In genomic region chr10:127849224-127849623, GRCh38 we compare ENCODE assay signal across 19 cellular contexts. TPM values are rescaled to one million over a fixed set of nuclear protein-coding genes. Genes with fewer than 3 reads are reported as not detected.
DNase-seq lines count a peak whose midpoint lies in the region; ATAC-seq and TF ChIP-seq lines count a peak whose summit lies in the region.
"Had no signal": no experiment of that assay in that cellular context is flagged by ENCODE, and none has a peak within 500 bp of the region (broad histone marks: within the 10 kb centered on the region; RNA-seq: fewer than 3 reads in every experiment).

No MANE protein-coding gene starts in this region.

- in situ Hi-C loops in gastrocnemius medialis (cut with MboI; ENCODE audit: low sequenced_read_pairs in 4 of 4): no loop called here

- H3K4me1 ChIP-seq in gastrocnemius medialis: no peaks in the 10 kb centered on the region
- H3K4me1 ChIP-seq: A549 had no signal

- TF ChIP-seq CTCF in gastrocnemius medialis (IDR thresholded peaks at IDR 0.05 in 4 of 5, conservative IDR thresholded peaks at IDR 0.05 in 1 of 5): no peak

- H3K4me3 ChIP-seq in gastrocnemius medialis: no peak overlapping the region
- H3K4me3 ChIP-seq: A549; BLaER1 treated with 17β-estradiol and CSF1 and Interleukin-3, amounts not matched to agents 10 nM and 100 nM had no signal

- ATAC-seq in gastrocnemius medialis: no peak
- ATAC-seq: A549; CD8-positive, alpha-beta T cell had no signal

- no peaks in the 10 kb centered on the region for H3K36me3 Mint-ChIP-seq in activated naive CD4-positive, alpha-beta T cell treated with anti-CD3 and anti-CD28 coated beads, Interleukin-2, amount 10 ng/mL, durations not matched to agents 7 days and 5 days
- H3K36me3 Mint-ChIP-seq: CD8-positive, alpha-beta T cell had no signal

- intact Hi-C loops in posterior vena cava (cut with DNase I): no loop called here
- intact Hi-C loops in gastrocnemius medialis (cut with DNase I; ENCODE audit: low total_unique reads): no loop called here

- CTCF ChIA-PET in activated naive CD4-positive, alpha-beta T cell treated with anti-CD3 and anti-CD28 coated beads, Interleukin-2, amount 10 ng/mL, durations not matched to agents 7 days and 5 days (lab: Charles Lee): no interaction called here

- no peak for TF ChIP-seq POLR2A in gastrocnemius medialis (IDR thresholded peaks at IDR 0.05)

- H3K9me3 ChIP-seq in gastrocnemius medialis: no peaks in the 10 kb centered on the region
- H3K9me3 ChIP-seq: A549, Caco-2 had no signal

- no peak for DNase-seq in activated naive CD4-positive, alpha-beta T cell treated with anti-CD3 and anti-CD28 coated beads, Interleukin-2, amount 10 ng/mL, durations not matched to agents 7 days and 5 days
- DNase-seq in activated naive CD4-positive, alpha-beta T cell treated with anti-CD3 and anti-CD28 coated beads, Interleukin-2, amount 50 U/mL, for 16 hours: no peak
- DNase-seq in mesenteric fat pad (ENCODE audit: low spot score) (peak; percentile 51), posterior vena cava (ENCODE audit: low spot score) (peak; percentile 62), NCI-H1694 (lab: John Stamatoyannopoulos, UW) (no peak), gastrocnemius medialis (no peak)
- DNase-seq: AML-193; Caco-2; Calu3; CD4-positive, alpha-beta T cell; CD8-positive, alpha-beta T cell; DMS79 treated with DMSO at 0.1 percent for 48 hours; GF-D8 had no signal

- H3K27me3 Mint-ChIP-seq in activated naive CD4-positive, alpha-beta T cell treated with anti-CD3 and anti-CD28 coated beads, Interleukin-2, amount 10 ng/mL, durations not matched to agents 7 days and 5 days: peaks cover 4% of the 10 kb centered on the region
- H3K27me3 Mint-ChIP-seq: B cell had no signal

- no peaks in the 10 kb centered on the region for H3K36me3 ChIP-seq in gastrocnemius medialis
- H3K36me3 ChIP-seq: BLaER1 treated with 17β-estradiol and CSF1 and Interleukin-3, amounts not matched to agents 10 nM and 100 nM had no signal

- H3K27ac Mint-ChIP-seq in activated naive CD4-positive, alpha-beta T cell treated with anti-CD3 and anti-CD28 coated beads, Interleukin-2, amount 10 ng/mL, durations not matched to agents 7 days and 5 days: peak overlapping the region; percentile 55
- H3K27ac Mint-ChIP-seq: B cell; CD4-positive, alpha-beta T cell; CD8-positive, alpha-beta T cell had no signal

- H3K4me3 Mint-ChIP-seq in activated naive CD4-positive, alpha-beta T cell treated with anti-CD3 and anti-CD28 coated beads, Interleukin-2, amount 10 ng/mL, durations not matched to agents 7 days and 5 days: no peak overlapping the region
- H3K4me3 Mint-ChIP-seq: B cell; CD4-positive, alpha-beta T cell; CD8-positive, alpha-beta T cell had no signal

- no peak overlapping the region for H3K27ac ChIP-seq in gastrocnemius medialis
- H3K27ac ChIP-seq: 22Rv1; A549; BLaER1 treated with 17β-estradiol and CSF1 and Interleukin-3, amounts not matched to agents 10 nM and 100 nM; C4-2B had no signal

- peaks cover 7% of the 10 kb centered on the region for H3K9me3 Mint-ChIP-seq in activated naive CD4-positive, alpha-beta T cell treated with anti-CD3 and anti-CD28 coated beads, Interleukin-2, amount 10 ng/mL, durations not matched to agents 7 days and 5 days
- H3K9me3 Mint-ChIP-seq: CD4-positive, alpha-beta T cell; CD8-positive, alpha-beta T cell had no signal

- peaks cover 3% of the 10 kb centered on the region for H3K4me1 Mint-ChIP-seq in activated naive CD4-positive, alpha-beta T cell treated with anti-CD3 and anti-CD28 coated beads, Interleukin-2, amount 10 ng/mL, durations not matched to agents 7 days and 5 days

- H3K27me3 ChIP-seq in gastrocnemius medialis: peaks cover 0 to 2% (median 0%) of the 10 kb centered on the region in 3 donors
- H3K27me3 ChIP-seq: BLaER1 treated with 17β-estradiol and CSF1 and Interleukin-3, amounts not matched to agents 10 nM and 100 nM had no signal

RNA-seq across cellular contexts. Expression of gene CLRN3, which starts 43.5 kb away (rescaled TPM):
- total RNA-seq in mesenteric fat pad (0.29 TPM), posterior vena cava (not detected), gastrocnemius medialis (under 1 TPM in 1 of 4 donors, not detected in 3; 0.27 TPM)
- total RNA-seq: A172; B cell; CD4-positive, alpha-beta T cell; CD8-positive, alpha-beta T cell had no signal

RNA-seq across cellular contexts. Expression of gene PTPRE, which starts 57.7 kb away (rescaled TPM):
- total RNA-seq in mesenteric fat pad (49.7 TPM), posterior vena cava (10 to 100 TPM; 22.1 to 37.9 TPM), gastrocnemius medialis (1 to 10 TPM in 3 of 4 donors, under 1 TPM in 1; 0.97 to 2.2 (median 1.6) TPM)

Comparison
In these comparisons a context has a peak if more than half of its experiments do, and no peak if none do; other contexts are left out.
1. DNase-seq: peak in mesenteric fat pad (single experiment) and posterior vena cava (single experiment); none in activated naive CD4-positive, alpha-beta T cell treated with anti-CD3 and anti-CD28 coated beads, Interleukin-2, amount 10 ng/mL, durations not matched to agents 7 days and 5 days (single experiment), activated naive CD4-positive, alpha-beta T cell treated with anti-CD3 and anti-CD28 coated beads, Interleukin-2, amount 50 U/mL, for 16 hours (single experiment), NCI-H1694 (single experiment) and gastrocnemius medialis (0 of 2).
2. RNA of gene PTPRE, which starts 57.7 kb away (total RNA-seq): 49.7 TPM in mesenteric fat pad (single experiment) and 22.1 to 37.9 TPM in posterior vena cava; 0.97 to 2.2 TPM in gastrocnemius medialis; every median in the first group is over 4 times any median in the second.